9 cellular contexts compared by ENCODE assay signal in the genomic region with DNA sequence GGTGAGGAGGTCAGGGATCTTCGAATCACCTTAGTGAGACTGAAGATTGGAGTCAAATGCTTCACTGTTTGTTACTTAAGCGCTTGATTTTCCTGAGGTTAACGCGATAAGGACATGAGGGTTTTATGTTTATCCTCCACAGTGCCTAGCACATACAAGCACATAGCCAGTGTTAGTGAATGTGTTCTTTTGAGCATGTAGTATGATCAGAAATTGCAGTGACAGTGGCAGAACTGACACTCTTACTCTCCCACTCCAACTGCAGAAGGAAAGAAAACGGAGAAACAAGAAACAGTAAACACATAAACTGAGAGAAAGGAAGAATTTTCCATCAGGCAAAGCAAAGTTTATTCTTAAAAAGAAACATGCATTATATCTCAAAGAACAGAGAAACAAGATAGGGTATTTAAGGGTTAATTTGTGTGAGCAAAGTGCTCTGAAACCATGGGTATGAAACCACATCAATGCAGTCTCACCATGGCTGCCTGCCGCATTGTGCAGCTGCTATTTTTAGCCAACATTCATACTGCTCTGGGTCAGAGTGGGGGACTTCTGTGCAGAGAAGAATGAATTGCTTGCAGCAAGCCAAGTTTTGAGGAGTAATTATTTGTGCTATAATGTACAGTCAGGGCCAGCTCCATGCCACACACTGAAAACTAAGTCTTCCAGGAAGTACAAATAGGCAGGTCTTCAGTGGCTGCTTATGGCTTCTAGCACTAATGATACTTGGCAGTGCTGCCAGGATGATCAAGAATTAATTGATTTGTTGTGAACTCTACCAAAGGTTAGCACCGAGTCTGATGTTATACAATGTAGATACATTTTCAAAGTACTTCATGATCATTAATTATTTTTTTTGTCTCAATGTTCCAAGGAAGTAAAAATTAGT.
A peak's percentile ranks its signal among the peaks of the same experiment; 100 is the strongest.
DNase-seq lines count a peak whose midpoint lies in the region; ATAC-seq and TF ChIP-seq lines count a peak whose summit lies in the region.
"Had no signal": no experiment of that assay in that cellular context is flagged by ENCODE, and none has a peak within 500 bp of the region (broad histone marks: within the 10 kb centered on the region; RNA-seq: fewer than 3 reads in every experiment).

No MANE protein-coding gene starts in this region.

- H3K36me3 Mint-ChIP-seq in chondrocyte (ENCODE audit: low read depth): no peaks in the 10 kb centered on the region

- DNase-seq in H4 (ENCODE audit: low spot score): peak; percentile 99
- peak; percentile 96 for DNase-seq in MM.1S
- peak; percentile 85 for DNase-seq in fibroblast of gingiva (ENCODE audit: low read depth)
- no peak for DNase-seq in HT-29 (ENCODE audit: low spot score)
- no peak for DNase-seq in left lobe of liver (ENCODE audit: low spot score)
- no peak for DNase-seq in caudate nucleus (lab: John Stamatoyannopoulos, UW)
- no peak for DNase-seq in chondrocyte (ENCODE audit: low spot score)

- H3K27ac Mint-ChIP-seq in chondrocyte (ENCODE audit: unreplicated experiment): no peak overlapping the region

- H3K9me3 Mint-ChIP-seq in chondrocyte (ENCODE audit: low read depth): peaks cover 13% of the 10 kb centered on the region

- H3K9me3 ChIP-seq in MM.1S (replicated peaks; ENCODE audit: insufficient read depth, low read length): no peaks in the 10 kb centered on the region
- H3K9me3 ChIP-seq: neutrophil had no signal

- ATAC-seq in GM18867 (IDR thresholded peaks at IDR 0.05; ENCODE audit: unreplicated experiment) (peak; percentile 99), left lobe of liver (no peak)

- H3K9me2 ChIP-seq in MM.1S (replicated peaks; ENCODE audit: insufficient read depth, low read length): no peaks in the 10 kb centered on the region

- H3K4me1 ChIP-seq in MM.1S (ENCODE audit: low read length): peaks cover 30% of the 10 kb centered on the region

- peak overlapping the region; percentile 40 for H2AFZ ChIP-seq in MM.1S (ENCODE audit: low read length)

- H3K4me3 Mint-ChIP-seq in chondrocyte (ENCODE audit: unreplicated experiment): no peak overlapping the region

- peaks cover 21% of the 10 kb centered on the region for H3F3A ChIP-seq in MM.1S (ENCODE audit: insufficient read depth, low read length)

- peak overlapping the region; percentile 84 for H3K27ac ChIP-seq in MM.1S (ENCODE audit: low read length)
- H3K27ac ChIP-seq in caudate nucleus (ENCODE audit: low read depth, low read length): no peak overlapping the region
- H3K27ac ChIP-seq: neutrophil had no signal

- H3K4me1 Mint-ChIP-seq in chondrocyte (ENCODE audit: low read depth): peaks cover 12% of the 10 kb centered on the region

- H4K20me1 ChIP-seq in MM.1S (ENCODE audit: insufficient read depth, low read length): no peaks in the 10 kb centered on the region

- peak overlapping the region; percentile 44 for H3K4me3 ChIP-seq in MM.1S (ENCODE audit: low read length)

- no peaks in the 10 kb centered on the region for H3K36me3 ChIP-seq in MM.1S (replicated peaks; ENCODE audit: insufficient read depth, low read length)
- H3K36me3 ChIP-seq: neutrophil had no signal

- TF ChIP-seq CTCF in MM.1S (IDR thresholded peaks at IDR 0.05; ENCODE audit: low read length) (no peak), chondrocyte (IDR thresholded peaks at IDR 0.05) (no peak)

- no peaks in the 10 kb centered on the region for H3K27me3 ChIP-seq in MM.1S (replicated peaks; ENCODE audit: insufficient read depth, low read length)
- H3K27me3 ChIP-seq: neutrophil had no signal

- no peaks in the 10 kb centered on the region for H3K79me2 ChIP-seq in MM.1S (ENCODE audit: low read length)

- H3K27me3 Mint-ChIP-seq in chondrocyte (ENCODE audit: low read depth): peaks cover 2% of the 10 kb centered on the region

- peak overlapping the region; percentile 21; the same call in 1 of the 2 replicates for H3K9ac ChIP-seq in MM.1S (ENCODE audit: low read length)

- peak overlapping the region; percentile 71 for H3K4me2 ChIP-seq in MM.1S (ENCODE audit: low read depth, low read length)

Comparison
In these comparisons a context has a peak if more than half of its experiments do, and no peak if none do; other contexts are left out.
1. DNase-seq: peak in H4 (single experiment), MM.1S (single experiment) and fibroblast of gingiva (single experiment); none in HT-29 (single experiment), left lobe of liver (single experiment), caudate nucleus (0 of 61) and chondrocyte (single experiment).